ENCODE assay signal across 25 cellular contexts in the genomic region with DNA sequence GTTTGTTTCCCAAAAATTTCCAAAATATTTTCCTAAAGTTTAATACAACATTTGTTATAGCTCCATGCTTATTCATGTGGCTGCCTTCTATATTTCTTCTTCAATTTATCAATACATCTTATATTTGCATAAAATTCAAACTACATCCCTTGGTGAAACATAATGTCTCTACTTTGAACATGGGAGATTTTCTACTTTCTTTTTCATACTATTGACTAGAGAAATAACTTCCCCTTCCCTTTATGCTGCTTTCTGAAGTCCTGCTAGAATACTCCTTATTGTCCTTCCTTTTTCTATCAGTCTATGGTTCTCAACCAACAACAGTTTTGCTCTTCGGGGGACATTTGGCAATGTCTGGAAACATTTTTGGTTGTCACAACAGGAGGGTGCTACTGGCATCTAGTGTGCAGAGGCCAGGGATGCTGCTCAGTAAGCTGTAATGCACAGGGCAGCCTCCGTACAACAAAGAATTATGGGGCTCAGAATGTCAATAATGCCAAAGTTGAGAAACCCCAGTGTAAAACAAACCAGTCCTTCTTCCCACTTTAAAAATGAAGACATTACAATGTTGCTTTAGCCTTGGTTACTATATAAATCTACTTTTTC. TPM values are rescaled to one million over a fixed set of nuclear protein-coding genes. Genes with fewer than 3 reads are reported as not detected.
DNase-seq lines count a peak whose midpoint lies in the region; ATAC-seq, FAIRE-seq and TF ChIP-seq lines count a peak whose summit lies in the region.
"Had no signal": no experiment of that assay in that cellular context is flagged by ENCODE, and none has a peak within 500 bp of the region (broad histone marks: within the 10 kb centered on the region; RNA-seq: fewer than 3 reads in every experiment).

No MANE protein-coding gene starts in this region.

- H3K27me3 Mint-ChIP-seq in osteocyte (ENCODE audit: unreplicated experiment) = no peaks in the 10 kb centered on the region
- H3K27me3 Mint-ChIP-seq: activated CD4-positive, alpha-beta memory T cell treated with anti-CD3 and anti-CD28 coated beads for 36 hours; stimulated activated naive B cell treated with anti-CD40 and anti-IgM and Interleukin-4, amounts not matched to agents 10 μg/mL and 1 μg/mL and 100 μg/mL, for 72 hours had no signal

- no peaks in the 10 kb centered on the region; a peak in 2 of 4 replicates for H3K4me1 ChIP-seq in SK-N-SH (ENCODE audit: control insufficient read depth in 1 of 2, insufficient read depth in 2 of 2, low read depth in 1 of 2, low read length in 1 of 2)
- H3K4me1 ChIP-seq in GM12878 (ENCODE audit: control insufficient read depth, insufficient read depth, low read length) = peaks cover 9% of the 10 kb centered on the region
- H3K4me1 ChIP-seq: esophagus squamous epithelium, gastroesophageal sphincter, spleen, suprapubic skin had no signal

- 0 out of 2 replicates have a peak, but pooled peaks have one; percentile 18 for TF ChIP-seq CTCF in SK-N-SH (IDR thresholded peaks at IDR 0.05)
- TF ChIP-seq CTCF in GM12878 (IDR thresholded peaks at IDR 0.05 in 2 of 3, conservative IDR thresholded peaks at IDR 0.05 in 1 of 3; ENCODE audit: control insufficient read depth in 2 of 3, extremely low read depth in 1 of 3, insufficient read depth in 1 of 3, low read depth in 3 of 3, low read length in 3 of 3) = no peak
- peak; percentile 10 for TF ChIP-seq CTCF in osteocyte (IDR thresholded peaks at IDR 0.05)

- TF ChIP-seq POLR2A in GM12878 (IDR thresholded peaks at IDR 0.05; ENCODE audit: low read depth, low read length) = no peak
- TF ChIP-seq POLR2A in GM18505 (IDR thresholded peaks at IDR 0.05; ENCODE audit: borderline replicate concordance, extremely low read depth, insufficient read depth, insufficient read length) = no peak

- POLR2A ChIA-PET in SK-N-SH (lab: Yijun Ruan, JAX) (no interaction called here), GM12878 (lab: Charles Lee) (interaction anchor here (2.2 kb wide), 1 partner anchor 26 kb away, joined by 6 read pairs; no protein-coding TSS in a partner anchor)

- in situ Hi-C loops in GM12878 (cut with MboI) = no loop called here

- TF ChIP-seq RAD21 in SK-N-SH (IDR thresholded peaks at IDR 0.05; ENCODE audit: low read length) (peak; percentile 50), GM12878 (IDR thresholded peaks at IDR 0.05; ENCODE audit: insufficient read depth, low read depth, low read length) (no peak)

- intact Hi-C loops in GM12878 (cut with micrococcal nuclease; ENCODE audit: unreplicated experiment) = no loop called here

- H3K27ac Mint-ChIP-seq in osteocyte (ENCODE audit: unreplicated experiment) = no peak overlapping the region
- H3K27ac Mint-ChIP-seq: activated CD4-positive, alpha-beta memory T cell treated with anti-CD3 and anti-CD28 coated beads for 36 hours; nephron; stimulated activated naive B cell treated with anti-CD40 and anti-IgM and Interleukin-4, amounts not matched to agents 10 μg/mL and 1 μg/mL and 100 μg/mL, for 72 hours had no signal

- H3K9me3 ChIP-seq in SK-N-SH (no peaks in the 10 kb centered on the region), GM12878 (replicated peaks; ENCODE audit: control insufficient read depth, insufficient read depth, low read length) (no peaks in the 10 kb centered on the region; the same call in 2 of the 3 replicates)
- H3K9me3 ChIP-seq: BLaER1 treated with 17β-estradiol and CSF1 and Interleukin-3, amounts not matched to agents 10 nM and 100 nM; esophagus squamous epithelium; gastroesophageal sphincter; pancreas; spleen; suprapubic skin had no signal

- no peaks in the 10 kb centered on the region for H3K9me3 Mint-ChIP-seq in osteocyte (ENCODE audit: unreplicated experiment)
- H3K9me3 Mint-ChIP-seq: activated CD4-positive, alpha-beta memory T cell treated with anti-CD3 and anti-CD28 coated beads for 36 hours; nephron; stimulated activated naive B cell treated with anti-CD40 and anti-IgM and Interleukin-4, amounts not matched to agents 10 μg/mL and 1 μg/mL and 100 μg/mL, for 72 hours had no signal

- H3K36me3 ChIP-seq in SK-N-SH (replicated peaks in 1 of 2; ENCODE audit: control insufficient read depth in 1 of 2, insufficient read depth in 2 of 2, low read length in 1 of 2) = peaks cover 25 to 29% of the 10 kb centered on the region in 2 experiments
- H3K36me3 ChIP-seq in GM12878 (ENCODE audit: control insufficient read depth in 2 of 2, insufficient read depth in 2 of 2, low read length in 1 of 2) = no peaks in the 10 kb centered on the region; a peak in 1 of 4 replicates
- H3K36me3 ChIP-seq: pancreas had no signal

- RAD21 ChIA-PET in GM12878 (lab: Charles Lee; ENCODE audit: unreplicated experiment) = interaction anchor here (1.1 kb wide), 1 partner anchor 87 kb away, joined by 3 read pairs; no protein-coding TSS in a partner anchor

- no peak overlapping the region for H3K4me3 Mint-ChIP-seq in osteocyte (ENCODE audit: unreplicated experiment)
- H3K4me3 Mint-ChIP-seq: activated CD4-positive, alpha-beta memory T cell treated with anti-CD3 and anti-CD28 coated beads for 36 hours; nephron; stimulated activated naive B cell treated with anti-CD40 and anti-IgM and Interleukin-4, amounts not matched to agents 10 μg/mL and 1 μg/mL and 100 μg/mL, for 72 hours had no signal

- FAIRE-seq in GM12878 (lab: Jason Lieb, UNC) = no peak
- FAIRE-seq: islet of Langerhans, pancreas had no signal

- WGBS in SK-N-SH (ENCODE audit: low lambda C conversion rate) = 97% methylated on average over 2 of the region's 2 CpGs
- 98% methylated on average over 2 of the region's 2 CpGs for WGBS in GM12878 (ENCODE audit: insufficient coverage, insufficient replicate concordance, low lambda C conversion rate, missing lambda C conversion rate)

- H3K9me2 ChIP-seq in SK-N-SH = no peaks in the 10 kb centered on the region

- H2AFZ ChIP-seq in SK-N-SH (ENCODE audit: low read depth) (no peak overlapping the region), GM12878 (ENCODE audit: control insufficient read depth, low read depth, low read length) (no peak overlapping the region)

- no peak overlapping the region for H3K27ac ChIP-seq in SK-N-SH (ENCODE audit: low read depth in 2 of 2, low read length in 1 of 2)
- no peak overlapping the region for H3K27ac ChIP-seq in GM12878 (ENCODE audit: control insufficient read depth, insufficient read depth)
- H3K27ac ChIP-seq: BLaER1 treated with 17β-estradiol and CSF1 and Interleukin-3, amounts not matched to agents 10 nM and 100 nM; esophagus squamous epithelium; gastroesophageal sphincter; pancreas; spleen; suprapubic skin had no signal

- H4K20me1 ChIP-seq in SK-N-SH (ENCODE audit: insufficient read depth) = no peaks in the 10 kb centered on the region
- H4K20me1 ChIP-seq in GM12878 (ENCODE audit: control insufficient read depth, insufficient read depth) = no peaks in the 10 kb centered on the region
- H4K20me1 ChIP-seq: BLaER1 treated with 17β-estradiol and CSF1 and Interleukin-3, amounts not matched to agents 10 nM and 100 nM had no signal

- CTCF ChIA-PET in SK-N-SH (lab: Yijun Ruan, JAX) (interaction anchor here (1.0 to 3.6 kb wide), 7 partner anchors 9 to 426 kb away, joined by 3 to 16 read pairs (median 5); no protein-coding TSS in a partner anchor), GM12878 (lab: Yijun Ruan, JAX) (interaction anchor here (0.9 to 4.9 kb wide), 5 partner anchors 9 to 133 kb away, joined by 4 to 31 read pairs (median 13); no protein-coding TSS in a partner anchor)

- no TSS peak for BruUV-seq in GM12878 (replicated peaks; lab: Mats Ljungman, UMichigan)

- ATAC-seq in SK-N-SH treated with all-trans-retinoic acid at 6 μM for 48 hours = no peak
- ATAC-seq in GM12878 = peak; percentile 27
- ATAC-seq in GM18505 (IDR thresholded peaks at IDR 0.05; ENCODE audit: unreplicated experiment) = no peak
- ATAC-seq: gastroesophageal sphincter; stimulated activated naive B cell treated with anti-CD40 and anti-IgM and Interleukin-4, amounts not matched to agents 10 μg/mL and 1 μg/mL and 100 μg/mL, for 72 hours had no signal

- no peak overlapping the region for H3K4me3 ChIP-seq in SK-N-SH (ENCODE audit: low read depth in 2 of 2, low read length in 1 of 2)
- no peak overlapping the region for H3K4me3 ChIP-seq in GM12878
- H3K4me3 ChIP-seq: BLaER1 treated with 17β-estradiol and CSF1 and Interleukin-3, amounts not matched to agents 10 nM and 100 nM; esophagus squamous epithelium; gastroesophageal sphincter; pancreas; spleen; suprapubic skin had no signal

- no peaks in the 10 kb centered on the region for H3K79me2 ChIP-seq in SK-N-SH (ENCODE audit: insufficient read depth)
- H3K79me2 ChIP-seq in GM12878 (ENCODE audit: control insufficient read depth, insufficient read depth, low read length) = no peaks in the 10 kb centered on the region

- H3F3A ChIP-seq in SK-N-SH (replicated peaks; ENCODE audit: insufficient read depth) = no peaks in the 10 kb centered on the region

- no peak for DNase-seq in SK-N-SH
- peak; percentile 72 for DNase-seq in MV-4-11 (lab: John Stamatoyannopoulos, UW)
- DNase-seq in GM12878 (ENCODE audit: low read depth, low spot score) = no peak
- no peak for DNase-seq in osteocyte (ENCODE audit: extremely low spot score, unreplicated experiment)
- no peak for DNase-seq in activated naive CD4-positive, alpha-beta T cell (lab: John Stamatoyannopoulos, UW)
- DNase-seq in activated naive CD4-positive, alpha-beta T cell treated with Interleukin-2 at 50 U/mL for 16 hours = no peak
- DNase-seq: activated CD4-positive, alpha-beta memory T cell treated with anti-CD3 and anti-CD28 coated beads for 36 hours; activated CD4-positive, CD25-positive, alpha-beta regulatory T cell; activated gamma-delta T cell treated with Interleukin-2 at 50 U/mL for 16 hours; esophagus squamous epithelium; NCI-H146; NCI-H524 treated with DMSO at 0.1 percent for 48 hours; pancreas; spleen; stimulated activated CD4-positive, alpha-beta T cell treated with anti-CD3 and anti-CD28 coated beads, Interleukin-4, amount 100 ng/mL, for 1 hour; stimulated activated naive B cell treated with anti-CD40 and anti-IgM and Interleukin-4, amounts not matched to agents 10 μg/mL and 1 μg/mL and 100 μg/mL, for 72 hours; SW 1271; T1000 had no signal

- H3K4me2 ChIP-seq in SK-N-SH (no peak overlapping the region), GM12878 (ENCODE audit: control insufficient read depth, insufficient read depth) (no peak overlapping the region)
- H3K4me2 ChIP-seq: BLaER1 treated with 17β-estradiol and CSF1 and Interleukin-3, amounts not matched to agents 10 nM and 100 nM had no signal

- SMC1A ChIA-PET in GM12878 (lab: Charles Lee; ENCODE audit: uncharacterized antibody, unreplicated experiment) = interaction anchor here (1.5 to 2.2 kb wide), 2 partner anchors 22 to 88 kb away, joined by 5 to 7 read pairs; no protein-coding TSS in a partner anchor

- no peaks in the 10 kb centered on the region for H3K36me3 Mint-ChIP-seq in osteocyte (ENCODE audit: unreplicated experiment)

- TF ChIP-seq EP300 in SK-N-SH (IDR thresholded peaks at IDR 0.05; ENCODE audit: borderline replicate concordance in 1 of 2, low read depth in 1 of 2, low read length in 1 of 2) (no peak), GM12878 (IDR thresholded peaks at IDR 0.05; ENCODE audit: borderline replicate concordance in 1 of 2, control insufficient read depth in 1 of 2, low read depth in 2 of 2, low read length in 2 of 2) (no peak)

- H3K9ac ChIP-seq in SK-N-SH (no peak overlapping the region), GM12878 (ENCODE audit: control insufficient read depth, insufficient read depth, low read length) (no peak overlapping the region)
- H3K9ac ChIP-seq: BLaER1 treated with 17β-estradiol and CSF1 and Interleukin-3, amounts not matched to agents 10 nM and 100 nM had no signal

- H3K27me3 ChIP-seq in SK-N-SH (ENCODE audit: insufficient read depth) (no peaks in the 10 kb centered on the region), GM12878 (replicated peaks in 1 of 2; ENCODE audit: control insufficient read depth in 2 of 2, insufficient read depth in 2 of 2, low read length in 1 of 2) (no peaks in the 10 kb centered on the region)
- H3K27me3 ChIP-seq: BLaER1 treated with 17β-estradiol and CSF1 and Interleukin-3, amounts not matched to agents 10 nM and 100 nM; esophagus squamous epithelium; gastroesophageal sphincter; pancreas; spleen; suprapubic skin had no signal

- no peaks in the 10 kb centered on the region for H3K4me1 Mint-ChIP-seq in osteocyte (ENCODE audit: unreplicated experiment)
- H3K4me1 Mint-ChIP-seq: nephron had no signal

RNA-seq across cellular contexts. Expression of gene MKKS, which starts 29.9 kb away (rescaled TPM):
- polyA plus RNA-seq in SK-N-SH (2012; rRNA removed) (10.1 and 13.3 TPM in 2 replicates), GM12878 (2011; rRNA removed) (17.9 and 21.7 TPM in 2 replicates), GM12878 (2014; fragmentation: Illumina TruSeq; extraction: Trizol) (9.8 and 14.8 TPM in 2 replicates), GM12878 (2014; fragmentation: Nextera tagmentation; extraction: Ambion mirVana) (1 to 10 TPM; 4.8 to 5.9 TPM), GM12878 (2014; rRNA removed) (6.5 and 7.7 TPM in 2 replicates), GM12878 (2016; fragmentation: Nextera tagmentation; extraction: Ambion mirVana) (10 to 100 TPM; 14.0 to 14.9 TPM)
- 13.4 and 16.0 TPM in 2 replicates for polyA plus RNA-seq in SK-N-SH (2012; cell fraction: cytosol; rRNA removed)
- 4.6 and 8.3 TPM in 2 replicates for polyA plus RNA-seq in SK-N-SH (2012; cell fraction: nucleus; rRNA removed)
- total RNA-seq in GM12878 (2013; cell fraction: nucleolus; rRNA removed) = 16.1 and 17.6 TPM in 2 replicates
- total RNA-seq in GM12878 (2014; rRNA removed) (4.3 and 5.6 TPM in 2 replicates), GM12878 (2014; rRNA removed; fragmentation: Illumina TruSeq; extraction: Trizol) (6.5 and 7.0 TPM in 2 replicates), GM12878 (2021) (7.5 and 7.7 TPM in 2 replicates), osteocyte (13.0 and 14.7 TPM in 2 replicates)
- polyA plus RNA-seq in GM12878 (2011; ENCODE audit: low read depth) = 2.4 TPM
- 6.9 and 7.0 TPM in 2 replicates for polyA plus RNA-seq in GM12878 (2011; cell fraction: cytosol; rRNA removed)
- polyA plus RNA-seq in GM12878 (2011; cell fraction: nucleus; rRNA removed) = 8.1 and 11.7 TPM in 2 replicates
- 3.3 and 5.2 TPM in 2 replicates for polyA plus RNA-seq in GM12878 (2012)
- polyA minus RNA-seq in GM12878 (2011; rRNA and poly(A)+ RNA removed) = 9.6 and 14.6 TPM in 2 replicates
- polyA minus RNA-seq in GM12878 (2011; cell fraction: cytosol; rRNA and poly(A)+ RNA removed) = 1.8 and 2.1 TPM in 2 replicates
- 5.1 and 5.2 TPM in 2 replicates for polyA minus RNA-seq in GM12878 (2011; cell fraction: nucleus; rRNA and poly(A)+ RNA removed)

RNA-seq across cellular contexts. Expression of gene SLX4IP, which starts 31.0 kb away (rescaled TPM):
- 1.3 and 1.6 TPM in 2 replicates for polyA plus RNA-seq in SK-N-SH (2012; rRNA removed)
- polyA plus RNA-seq in SK-N-SH (2012; cell fraction: cytosol; rRNA removed) = 0.85 and 0.97 TPM in 2 replicates
- polyA plus RNA-seq in SK-N-SH (2012; cell fraction: nucleus; rRNA removed) = 4.2 and 5.6 TPM in 2 replicates
- 20.4 and 21.8 TPM in 2 replicates for total RNA-seq in GM12878 (2013; cell fraction: nucleolus; rRNA removed)
- total RNA-seq in GM12878 (2014; rRNA removed) = 5.7 and 6.4 TPM in 2 replicates
- 6.9 and 7.1 TPM in 2 replicates for total RNA-seq in GM12878 (2014; rRNA removed; fragmentation: Illumina TruSeq; extraction: Trizol)
- total RNA-seq in GM12878 (2021) = 5.9 and 6.4 TPM in 2 replicates
- polyA plus RNA-seq in GM12878 (2011; ENCODE audit: low read depth) = 2.0 TPM
- polyA plus RNA-seq in GM12878 (2011; rRNA removed) = 6.7 and 8.6 TPM in 2 replicates
- 3.7 and 4.1 TPM in 2 replicates for polyA plus RNA-seq in GM12878 (2011; cell fraction: cytosol; rRNA removed)
- polyA plus RNA-seq in GM12878 (2011; cell fraction: nucleus; rRNA removed) = 13.6 and 14.2 TPM in 2 replicates
- polyA plus RNA-seq in GM12878 (2012) = 3.3 and 3.9 TPM in 2 replicates
- 3.6 and 6.3 TPM in 2 replicates for polyA plus RNA-seq in GM12878 (2014; fragmentation: Illumina TruSeq; extraction: Trizol)
- polyA plus RNA-seq in GM12878 (2014; fragmentation: Nextera tagmentation; extraction: Ambion mirVana) = 1 to 10 TPM; 3.0 to 8.0 TPM
- 2.2 TPM in 2 replicates for polyA plus RNA-seq in GM12878 (2014; rRNA removed)
- polyA plus RNA-seq in GM12878 (2016; fragmentation: Nextera tagmentation; extraction: Ambion mirVana) = 10 to 100 TPM; 10.1 to 11.0 TPM
- polyA minus RNA-seq in GM12878 (2011; rRNA and poly(A)+ RNA removed) = 19.2 and 19.5 TPM in 2 replicates
- polyA minus RNA-seq in GM12878 (2011; cell fraction: cytosol; rRNA and poly(A)+ RNA removed) = 7.4 and 8.1 TPM in 2 replicates
- 10.5 and 13.4 TPM in 2 replicates for polyA minus RNA-seq in GM12878 (2011; cell fraction: nucleus; rRNA and poly(A)+ RNA removed)
- total RNA-seq in osteocyte = 5.4 and 6.0 TPM in 2 replicates

Comparison
In these comparisons a context has a peak if more than half of its experiments do, and no peak if none do; other contexts are left out.
1. CTCF ChIP-seq: peak in SK-N-SH (single experiment) and osteocyte (single experiment); none in GM12878 (0 of 3).
2. Of the 26 proteins assayed by ChIP-seq in both GM12878 and SK-N-SH: peak only in GM12878: none; only in SK-N-SH: CTCF, RAD21 and SMC3; in both: none; in neither: 23.